1 cellular context compared by ENCODE assay signal in the genomic region with DNA sequence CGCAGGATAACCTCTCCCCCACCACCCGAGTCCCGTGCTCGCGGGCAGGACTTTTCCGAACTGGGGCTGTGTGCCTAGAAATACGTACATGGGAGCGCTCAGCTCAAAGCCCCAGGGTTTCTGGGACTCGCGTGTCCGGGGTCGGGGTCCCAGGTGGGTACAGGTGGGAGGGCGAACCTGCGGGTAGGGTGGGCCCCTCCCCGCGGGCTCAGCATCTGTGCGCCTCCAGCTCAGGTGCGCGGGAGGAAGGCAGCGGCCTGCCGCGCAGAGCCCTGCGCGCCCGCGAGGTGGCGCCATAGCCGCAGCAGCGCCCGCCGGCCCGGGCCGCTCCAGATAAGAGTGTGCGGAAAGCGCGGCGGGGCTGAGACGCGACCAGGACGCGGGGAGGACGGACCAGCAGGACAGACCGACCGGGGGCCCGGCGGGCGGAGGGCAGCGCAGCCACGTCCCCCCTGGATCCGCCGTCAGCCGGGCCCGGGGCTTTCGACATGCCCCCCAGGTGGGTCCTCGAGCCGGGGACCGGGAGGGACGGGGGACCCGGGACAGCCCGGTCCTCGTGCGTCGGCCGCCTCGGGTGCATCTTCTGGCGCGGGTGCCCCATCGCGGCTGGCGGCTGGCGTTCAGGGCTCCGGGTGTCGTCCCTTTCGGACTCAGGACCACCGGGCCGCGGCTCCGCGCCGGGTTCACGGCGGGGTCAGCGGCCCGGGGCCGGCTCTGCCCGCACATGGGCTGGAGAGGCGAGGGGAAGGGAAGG.
TF ChIP-seq lines count a peak whose summit lies in the region.

A gene with protein sequence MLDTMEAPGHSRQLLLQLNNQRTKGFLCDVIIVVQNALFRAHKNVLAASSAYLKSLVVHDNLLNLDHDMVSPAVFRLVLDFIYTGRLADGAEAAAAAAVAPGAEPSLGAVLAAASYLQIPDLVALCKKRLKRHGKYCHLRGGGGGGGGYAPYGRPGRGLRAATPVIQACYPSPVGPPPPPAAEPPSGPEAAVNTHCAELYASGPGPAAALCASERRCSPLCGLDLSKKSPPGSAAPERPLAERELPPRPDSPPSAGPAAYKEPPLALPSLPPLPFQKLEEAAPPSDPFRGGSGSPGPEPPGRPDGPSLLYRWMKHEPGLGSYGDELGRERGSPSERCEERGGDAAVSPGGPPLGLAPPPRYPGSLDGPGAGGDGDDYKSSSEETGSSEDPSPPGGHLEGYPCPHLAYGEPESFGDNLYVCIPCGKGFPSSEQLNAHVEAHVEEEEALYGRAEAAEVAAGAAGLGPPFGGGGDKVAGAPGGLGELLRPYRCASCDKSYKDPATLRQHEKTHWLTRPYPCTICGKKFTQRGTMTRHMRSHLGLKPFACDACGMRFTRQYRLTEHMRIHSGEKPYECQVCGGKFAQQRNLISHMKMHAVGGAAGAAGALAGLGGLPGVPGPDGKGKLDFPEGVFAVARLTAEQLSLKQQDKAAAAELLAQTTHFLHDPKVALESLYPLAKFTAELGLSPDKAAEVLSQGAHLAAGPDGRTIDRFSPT (plus strand): TSS at position 364 of the 754 bp plus-strand sequence. CDS start 1,588 bp downstream, outside the sequence.

TF ChIP-seq in HepG2, 621 proteins besides CTCF, POLR2A, EP300 and RAD21 (continued from another document and continues in another):
- TF ChIP-seq, protein P1, sequence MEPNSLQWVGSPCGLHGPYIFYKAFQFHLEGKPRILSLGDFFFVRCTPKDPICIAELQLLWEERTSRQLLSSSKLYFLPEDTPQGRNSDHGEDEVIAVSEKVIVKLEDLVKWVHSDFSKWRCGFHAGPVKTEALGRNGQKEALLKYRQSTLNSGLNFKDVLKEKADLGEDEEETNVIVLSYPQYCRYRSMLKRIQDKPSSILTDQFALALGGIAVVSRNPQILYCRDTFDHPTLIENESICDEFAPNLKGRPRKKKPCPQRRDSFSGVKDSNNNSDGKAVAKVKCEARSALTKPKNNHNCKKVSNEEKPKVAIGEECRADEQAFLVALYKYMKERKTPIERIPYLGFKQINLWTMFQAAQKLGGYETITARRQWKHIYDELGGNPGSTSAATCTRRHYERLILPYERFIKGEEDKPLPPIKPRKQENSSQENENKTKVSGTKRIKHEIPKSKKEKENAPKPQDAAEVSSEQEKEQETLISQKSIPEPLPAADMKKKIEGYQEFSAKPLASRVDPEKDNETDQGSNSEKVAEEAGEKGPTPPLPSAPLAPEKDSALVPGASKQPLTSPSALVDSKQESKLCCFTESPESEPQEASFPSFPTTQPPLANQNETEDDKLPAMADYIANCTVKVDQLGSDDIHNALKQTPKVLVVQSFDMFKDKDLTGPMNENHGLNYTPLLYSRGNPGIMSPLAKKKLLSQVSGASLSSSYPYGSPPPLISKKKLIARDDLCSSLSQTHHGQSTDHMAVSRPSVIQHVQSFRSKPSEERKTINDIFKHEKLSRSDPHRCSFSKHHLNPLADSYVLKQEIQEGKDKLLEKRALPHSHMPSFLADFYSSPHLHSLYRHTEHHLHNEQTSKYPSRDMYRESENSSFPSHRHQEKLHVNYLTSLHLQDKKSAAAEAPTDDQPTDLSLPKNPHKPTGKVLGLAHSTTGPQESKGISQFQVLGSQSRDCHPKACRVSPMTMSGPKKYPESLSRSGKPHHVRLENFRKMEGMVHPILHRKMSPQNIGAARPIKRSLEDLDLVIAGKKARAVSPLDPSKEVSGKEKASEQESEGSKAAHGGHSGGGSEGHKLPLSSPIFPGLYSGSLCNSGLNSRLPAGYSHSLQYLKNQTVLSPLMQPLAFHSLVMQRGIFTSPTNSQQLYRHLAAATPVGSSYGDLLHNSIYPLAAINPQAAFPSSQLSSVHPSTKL (CRISPR knock-in tag; IDR thresholded peaks at IDR 0.05): peak; percentile 25; the same call in 1 of the 2 replicates
- TF ChIP-seq RFX3 (CRISPR knock-in tag; IDR thresholded peaks at IDR 0.05): no peak
- peak; percentile 90 for TF ChIP-seq HNRNPK (IDR thresholded peaks at IDR 0.05; ENCODE audit: low read depth, low read length, poor library complexity, severe bottlenecking)
- TF ChIP-seq ZNF446 (CRISPR knock-in tag; IDR thresholded peaks at IDR 0.05): peak; percentile 23; the same call in 1 of the 2 replicates
- TF ChIP-seq, protein P2, sequence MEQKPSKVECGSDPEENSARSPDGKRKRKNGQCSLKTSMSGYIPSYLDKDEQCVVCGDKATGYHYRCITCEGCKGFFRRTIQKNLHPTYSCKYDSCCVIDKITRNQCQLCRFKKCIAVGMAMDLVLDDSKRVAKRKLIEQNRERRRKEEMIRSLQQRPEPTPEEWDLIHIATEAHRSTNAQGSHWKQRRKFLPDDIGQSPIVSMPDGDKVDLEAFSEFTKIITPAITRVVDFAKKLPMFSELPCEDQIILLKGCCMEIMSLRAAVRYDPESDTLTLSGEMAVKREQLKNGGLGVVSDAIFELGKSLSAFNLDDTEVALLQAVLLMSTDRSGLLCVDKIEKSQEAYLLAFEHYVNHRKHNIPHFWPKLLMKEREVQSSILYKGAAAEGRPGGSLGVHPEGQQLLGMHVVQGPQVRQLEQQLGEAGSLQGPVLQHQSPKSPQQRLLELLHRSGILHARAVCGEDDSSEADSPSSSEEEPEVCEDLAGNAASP (CRISPR knock-in tag; IDR thresholded peaks at IDR 0.05; ENCODE audit: borderline replicate concordance): 0 out of 2 replicates have a peak, but pooled peaks have one; percentile 15
- TF ChIP-seq ZFP82 (CRISPR knock-in tag; IDR thresholded peaks at IDR 0.05; ENCODE audit: borderline replicate concordance): peak; percentile 31; the same call in 1 of the 2 replicates
- TF ChIP-seq, protein P3, sequence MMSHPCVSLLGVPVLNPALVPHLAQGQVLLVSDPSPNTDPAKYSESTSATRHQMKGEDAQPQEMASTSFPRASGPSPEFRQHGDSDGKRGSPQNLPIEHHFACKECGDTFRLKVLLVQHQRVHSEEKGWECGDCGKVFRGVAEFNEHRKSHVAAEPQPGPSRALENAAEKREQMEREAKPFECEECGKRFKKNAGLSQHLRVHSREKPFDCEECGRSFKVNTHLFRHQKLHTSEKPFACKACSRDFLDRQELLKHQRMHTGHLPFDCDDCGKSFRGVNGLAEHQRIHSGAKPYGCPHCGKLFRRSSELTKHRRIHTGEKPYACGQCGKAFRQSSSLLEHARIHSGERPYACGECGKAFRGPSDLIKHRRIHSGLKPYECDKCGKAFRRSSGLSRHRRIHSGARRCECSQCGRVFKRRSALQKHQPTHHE (CRISPR knock-in tag; IDR thresholded peaks at IDR 0.05; ENCODE audit: borderline replicate concordance): no peak
- TF ChIP-seq ZNF777 (CRISPR knock-in tag; IDR thresholded peaks at IDR 0.05): peak; percentile 68
- TF ChIP-seq, protein P4, sequence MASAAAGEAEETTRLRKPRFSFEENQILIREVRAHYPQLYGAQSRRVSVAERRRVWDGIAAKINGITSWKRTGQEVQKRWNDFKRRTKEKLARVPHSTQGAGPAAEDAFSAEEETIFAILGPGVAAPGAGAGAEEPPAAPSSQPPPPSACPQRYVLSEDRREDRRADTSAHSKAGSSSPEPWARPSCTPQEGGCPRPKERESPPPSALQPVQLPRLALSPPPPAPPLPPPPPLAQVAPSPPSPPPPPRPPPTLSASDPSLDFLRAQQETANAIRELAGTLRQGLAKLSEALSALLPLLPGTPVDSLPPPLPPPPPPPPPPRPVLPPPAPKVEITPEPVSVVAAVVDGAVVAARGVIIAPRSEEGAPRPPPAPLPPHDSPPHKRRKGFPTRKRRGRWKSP (CRISPR knock-in tag; IDR thresholded peaks at IDR 0.05): 0 out of 2 replicates have a peak, but pooled peaks have one; percentile 71
- no peak for TF ChIP-seq ZBTB1 (CRISPR knock-in tag; IDR thresholded peaks at IDR 0.05; ENCODE audit: borderline replicate concordance)
- TF ChIP-seq, protein P5, sequence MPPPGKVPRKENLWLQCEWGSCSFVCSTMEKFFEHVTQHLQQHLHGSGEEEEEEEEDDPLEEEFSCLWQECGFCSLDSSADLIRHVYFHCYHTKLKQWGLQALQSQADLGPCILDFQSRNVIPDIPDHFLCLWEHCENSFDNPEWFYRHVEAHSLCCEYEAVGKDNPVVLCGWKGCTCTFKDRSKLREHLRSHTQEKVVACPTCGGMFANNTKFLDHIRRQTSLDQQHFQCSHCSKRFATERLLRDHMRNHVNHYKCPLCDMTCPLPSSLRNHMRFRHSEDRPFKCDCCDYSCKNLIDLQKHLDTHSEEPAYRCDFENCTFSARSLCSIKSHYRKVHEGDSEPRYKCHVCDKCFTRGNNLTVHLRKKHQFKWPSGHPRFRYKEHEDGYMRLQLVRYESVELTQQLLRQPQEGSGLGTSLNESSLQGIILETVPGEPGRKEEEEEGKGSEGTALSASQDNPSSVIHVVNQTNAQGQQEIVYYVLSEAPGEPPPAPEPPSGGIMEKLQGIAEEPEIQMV (CRISPR knock-in tag; IDR thresholded peaks at IDR 0.05; ENCODE audit: low read depth): 0 out of 2 replicates have a peak, but pooled peaks have one; percentile 19
- TF ChIP-seq, protein P6, sequence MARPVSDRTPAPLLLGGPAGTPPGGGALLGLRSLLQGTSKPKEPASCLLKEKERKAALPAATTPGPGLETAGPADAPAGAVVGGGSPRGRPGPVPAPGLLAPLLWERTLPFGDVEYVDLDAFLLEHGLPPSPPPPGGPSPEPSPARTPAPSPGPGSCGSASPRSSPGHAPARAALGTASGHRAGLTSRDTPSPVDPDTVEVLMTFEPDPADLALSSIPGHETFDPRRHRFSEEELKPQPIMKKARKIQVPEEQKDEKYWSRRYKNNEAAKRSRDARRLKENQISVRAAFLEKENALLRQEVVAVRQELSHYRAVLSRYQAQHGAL (CRISPR knock-in tag; IDR thresholded peaks at IDR 0.05; ENCODE audit: not compliant biosample characterization): no peak
- TF ChIP-seq LCORL (IDR thresholded peaks at IDR 0.05): no peak
- TF ChIP-seq LCORL (CRISPR knock-in tag; IDR thresholded peaks at IDR 0.05): peak; percentile 53; the same call in 1 of the 2 replicates
- TF ChIP-seq ATF7-NPFF (CRISPR knock-in tag; IDR thresholded peaks at IDR 0.05; ENCODE audit: low read depth): peak; percentile 14; the same call in 1 of the 2 replicates
- TF ChIP-seq ZNF501 (CRISPR knock-in tag; IDR thresholded peaks at IDR 0.05): peak; percentile 73
- no peak for TF ChIP-seq HOXA9 (CRISPR knock-in tag; IDR thresholded peaks at IDR 0.05; ENCODE audit: borderline replicate concordance)
- peak; percentile 93 for TF ChIP-seq MTF2 (CRISPR knock-in tag; IDR thresholded peaks at IDR 0.05; ENCODE audit: borderline replicate concordance)
- TF ChIP-seq AHR (CRISPR knock-in tag; IDR thresholded peaks at IDR 0.05): no peak
- 0 out of 2 replicates have a peak, but pooled peaks have one; percentile 45 for TF ChIP-seq CCDC6 (CRISPR knock-in tag; IDR thresholded peaks at IDR 0.05)
- TF ChIP-seq, protein P7, sequence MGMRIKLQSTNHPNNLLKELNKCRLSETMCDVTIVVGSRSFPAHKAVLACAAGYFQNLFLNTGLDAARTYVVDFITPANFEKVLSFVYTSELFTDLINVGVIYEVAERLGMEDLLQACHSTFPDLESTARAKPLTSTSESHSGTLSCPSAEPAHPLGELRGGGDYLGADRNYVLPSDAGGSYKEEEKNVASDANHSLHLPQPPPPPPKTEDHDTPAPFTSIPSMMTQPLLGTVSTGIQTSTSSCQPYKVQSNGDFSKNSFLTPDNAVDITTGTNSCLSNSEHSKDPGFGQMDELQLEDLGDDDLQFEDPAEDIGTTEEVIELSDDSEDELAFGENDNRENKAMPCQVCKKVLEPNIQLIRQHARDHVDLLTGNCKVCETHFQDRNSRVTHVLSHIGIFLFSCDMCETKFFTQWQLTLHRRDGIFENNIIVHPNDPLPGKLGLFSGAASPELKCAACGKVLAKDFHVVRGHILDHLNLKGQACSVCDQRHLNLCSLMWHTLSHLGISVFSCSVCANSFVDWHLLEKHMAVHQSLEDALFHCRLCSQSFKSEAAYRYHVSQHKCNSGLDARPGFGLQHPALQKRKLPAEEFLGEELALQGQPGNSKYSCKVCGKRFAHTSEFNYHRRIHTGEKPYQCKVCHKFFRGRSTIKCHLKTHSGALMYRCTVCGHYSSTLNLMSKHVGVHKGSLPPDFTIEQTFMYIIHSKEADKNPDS (CRISPR knock-in tag; IDR thresholded peaks at IDR 0.05): peak; percentile 28; the same call in 1 of the 2 replicates
- TF ChIP-seq SP4 (CRISPR knock-in tag; IDR thresholded peaks at IDR 0.05): no peak
- no peak for TF ChIP-seq PHF20 (CRISPR knock-in tag; IDR thresholded peaks at IDR 0.05)
- TF ChIP-seq, protein P8, sequence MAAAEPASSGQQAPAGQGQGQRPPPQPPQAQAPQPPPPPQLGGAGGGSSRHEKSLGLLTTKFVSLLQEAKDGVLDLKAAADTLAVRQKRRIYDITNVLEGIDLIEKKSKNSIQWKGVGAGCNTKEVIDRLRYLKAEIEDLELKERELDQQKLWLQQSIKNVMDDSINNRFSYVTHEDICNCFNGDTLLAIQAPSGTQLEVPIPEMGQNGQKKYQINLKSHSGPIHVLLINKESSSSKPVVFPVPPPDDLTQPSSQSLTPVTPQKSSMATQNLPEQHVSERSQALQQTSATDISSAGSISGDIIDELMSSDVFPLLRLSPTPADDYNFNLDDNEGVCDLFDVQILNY (CRISPR knock-in tag; conservative IDR thresholded peaks at IDR 0.05): no peak
- TF ChIP-seq MAFG (CRISPR knock-in tag; IDR thresholded peaks at IDR 0.05): no peak
- TF ChIP-seq ZNF260 (CRISPR knock-in tag; IDR thresholded peaks at IDR 0.05; ENCODE audit: borderline replicate concordance, low read depth): no peak
- TF ChIP-seq NONO (IDR thresholded peaks at IDR 0.05): no peak
- peak; percentile 65 for TF ChIP-seq NONO (CRISPR knock-in tag; conservative IDR thresholded peaks at IDR 0.05)
- 0 out of 2 replicates have a peak, but pooled peaks have one; percentile 29 for TF ChIP-seq ZNF34 (CRISPR knock-in tag; IDR thresholded peaks at IDR 0.05; ENCODE audit: borderline replicate concordance)
- TF ChIP-seq, protein P9, sequence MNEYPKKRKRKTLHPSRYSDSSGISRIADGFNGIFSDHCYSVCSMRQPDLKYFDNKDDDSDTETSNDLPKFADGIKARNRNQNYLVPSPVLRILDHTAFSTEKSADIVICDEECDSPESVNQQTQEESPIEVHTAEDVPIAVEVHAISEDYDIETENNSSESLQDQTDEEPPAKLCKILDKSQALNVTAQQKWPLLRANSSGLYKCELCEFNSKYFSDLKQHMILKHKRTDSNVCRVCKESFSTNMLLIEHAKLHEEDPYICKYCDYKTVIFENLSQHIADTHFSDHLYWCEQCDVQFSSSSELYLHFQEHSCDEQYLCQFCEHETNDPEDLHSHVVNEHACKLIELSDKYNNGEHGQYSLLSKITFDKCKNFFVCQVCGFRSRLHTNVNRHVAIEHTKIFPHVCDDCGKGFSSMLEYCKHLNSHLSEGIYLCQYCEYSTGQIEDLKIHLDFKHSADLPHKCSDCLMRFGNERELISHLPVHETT (CRISPR knock-in tag; conservative IDR thresholded peaks at IDR 0.05): no peak
- TF ChIP-seq TBX2 (CRISPR knock-in tag; IDR thresholded peaks at IDR 0.05; ENCODE audit: borderline replicate concordance): no peak
- peak; percentile 39 for TF ChIP-seq SAP130 (CRISPR knock-in tag; IDR thresholded peaks at IDR 0.05; ENCODE audit: low read depth)
- TF ChIP-seq SMYD3 (CRISPR knock-in tag; IDR thresholded peaks at IDR 0.05): no peak
- TF ChIP-seq NR2C2 (CRISPR knock-in tag; IDR thresholded peaks at IDR 0.05; ENCODE audit: borderline replicate concordance): peak; percentile 18; the same call in 1 of the 2 replicates
- TF ChIP-seq, protein P10, sequence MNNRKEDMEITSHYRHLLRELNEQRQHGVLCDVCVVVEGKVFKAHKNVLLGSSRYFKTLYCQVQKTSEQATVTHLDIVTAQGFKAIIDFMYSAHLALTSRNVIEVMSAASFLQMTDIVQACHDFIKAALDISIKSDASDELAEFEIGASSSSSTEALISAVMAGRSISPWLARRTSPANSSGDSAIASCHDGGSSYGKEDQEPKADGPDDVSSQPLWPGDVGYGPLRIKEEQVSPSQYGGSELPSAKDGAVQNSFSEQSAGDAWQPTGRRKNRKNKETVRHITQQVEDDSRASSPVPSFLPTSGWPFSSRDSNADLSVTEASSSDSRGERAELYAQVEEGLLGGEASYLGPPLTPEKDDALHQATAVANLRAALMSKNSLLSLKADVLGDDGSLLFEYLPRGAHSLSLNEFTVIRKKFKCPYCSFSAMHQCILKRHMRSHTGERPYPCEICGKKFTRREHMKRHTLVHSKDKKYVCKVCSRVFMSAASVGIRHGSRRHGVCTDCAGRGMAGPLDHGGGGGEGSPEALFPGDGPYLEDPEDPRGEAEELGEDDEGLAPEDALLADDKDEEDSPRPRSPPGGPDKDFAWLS (CRISPR knock-in tag; IDR thresholded peaks at IDR 0.05; ENCODE audit: borderline replicate concordance): peak; percentile 34; the same call in 1 of the 2 replicates
